ENCODE assay signal across 1 cellular context in genomic region chr11:77658213-77659013, GRCh38.
TF ChIP-seq lines count a peak whose summit lies in the region.

No MANE protein-coding gene starts in this region.

TF ChIP-seq in endothelial cell of umbilical vein, 7 proteins besides CTCF, POLR2A, EP300 and RAD21:
- no peak for TF ChIP-seq FOS (IDR thresholded peaks at IDR 0.05; ENCODE audit: borderline replicate concordance, insufficient read depth, low read length)
- no peak for TF ChIP-seq GATA2 (IDR thresholded peaks at IDR 0.05; ENCODE audit: insufficient read depth, insufficient read length, low read depth, low read length)
- TF ChIP-seq MYC (IDR thresholded peaks at IDR 0.05; ENCODE audit: low read depth, low read length) = no peak
TF ChIP-seq in endothelial cell of umbilical vein: peak in this region for 0.
